Comparison of ENCODE assay signal across 11 cellular contexts in the genomic region with DNA sequence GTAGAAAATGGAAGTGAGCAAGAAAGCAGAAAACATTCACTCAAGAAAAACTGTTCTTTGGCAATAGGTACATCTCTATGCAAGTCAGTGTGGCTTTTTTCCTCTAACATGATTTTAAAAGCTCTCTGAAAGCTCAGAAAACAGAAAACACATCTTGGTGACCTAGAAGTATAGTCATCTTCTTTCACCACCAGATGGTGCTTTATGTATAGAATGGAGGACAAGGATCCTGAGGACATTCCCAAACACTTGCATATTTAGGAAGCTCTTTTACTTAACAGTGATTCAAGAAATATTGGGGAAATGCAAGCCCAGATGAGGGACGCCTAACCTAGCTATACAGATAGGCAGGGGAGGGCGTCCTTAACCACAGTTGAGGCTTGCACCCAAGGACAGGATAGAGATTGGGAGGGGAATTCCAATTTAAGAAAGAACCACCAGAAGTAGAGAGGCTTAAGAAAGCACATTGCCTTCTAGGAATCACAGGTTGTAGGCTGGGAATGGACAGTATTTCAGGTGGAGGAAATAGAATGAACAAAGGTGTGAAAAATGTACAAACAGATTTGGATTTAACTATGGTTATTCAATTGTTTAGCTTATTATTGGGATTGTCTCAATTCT. TPM values are rescaled to one million over a fixed set of nuclear protein-coding genes. Genes with fewer than 3 reads are reported as not detected.
DNase-seq lines count a peak whose midpoint lies in the region; ATAC-seq, FAIRE-seq and TF ChIP-seq lines count a peak whose summit lies in the region.
"Had no signal": no experiment of that assay in that cellular context is flagged by ENCODE, and none has a peak within 500 bp of the region (broad histone marks: within the 10 kb centered on the region; RNA-seq: fewer than 3 reads in every experiment).

No MANE protein-coding gene starts in this region.

- no peak overlapping the region for H3K27ac ChIP-seq in A549
- H3K27ac ChIP-seq: SJSA1 had no signal

- peaks cover 6% of the 10 kb centered on the region for H3K4me1 Mint-ChIP-seq in activated CD4-positive, alpha-beta T cell treated with anti-CD3 and anti-CD28 coated beads, Interleukin-2, amount 10 ng/mL, durations not matched to agents 24 days and 14 days
- no peaks in the 10 kb centered on the region for H3K4me1 Mint-ChIP-seq in activated naive CD4-positive, alpha-beta T cell treated with anti-CD3 and anti-CD28 coated beads for 36 hours (ENCODE audit: low read depth)

- CTCF ChIA-PET in A549 (lab: Yijun Ruan, JAX), result interaction anchor here (0.6 to 3.2 kb wide), 42 partner anchors 9 to 1107 kb away, joined by 3 to 19 read pairs (median 4); a partner anchor contains a TSS
- CTCF ChIA-PET in activated naive CD4-positive, alpha-beta T cell treated with anti-CD3 and anti-CD28 coated beads for 36 hours (lab: Charles Lee), result interaction anchor here (0.8 kb wide), 1 partner anchor 10 kb away, joined by 3 read pairs; no protein-coding TSS in a partner anchor

- WGBS in A549 (ENCODE audit: missing lambda C conversion rate), result 5% methylated on average over 2 of the region's 2 CpGs

- intact Hi-C loops in activated CD4-positive, alpha-beta T cell treated with anti-CD3 and anti-CD28 coated beads, Interleukin-2, amount 10 ng/mL, durations not matched to agents 24 days and 14 days (cut with micrococcal nuclease), result no loop called here
- intact Hi-C loops in activated naive CD4-positive, alpha-beta T cell treated with anti-CD3 and anti-CD28 coated beads for 36 hours (cut with micrococcal nuclease), result no loop called here

- peak; percentile 74 to 87 for TF ChIP-seq RAD21 in A549 (conservative IDR thresholded peaks at IDR 0.05 in 1 of 2, IDR thresholded peaks at IDR 0.05 in 1 of 2)

- H3K27me3 Mint-ChIP-seq in activated CD4-positive, alpha-beta T cell treated with anti-CD3 and anti-CD28 coated beads, Interleukin-2, amount 10 ng/mL, durations not matched to agents 24 days and 14 days, result peaks cover 2% of the 10 kb centered on the region
- H3K27me3 Mint-ChIP-seq in activated naive CD4-positive, alpha-beta T cell treated with anti-CD3 and anti-CD28 coated beads for 36 hours (ENCODE audit: low read depth), result no peaks in the 10 kb centered on the region

- DNase-seq in A549 (ENCODE audit: low read depth in 1 of 2, low spot score in 1 of 2) (peak; percentile 41 to 61), H54 (ENCODE audit: insufficient read length, low spot score) (peak; percentile 12), SW480 (ENCODE audit: low spot score) (peak; percentile 41), hepatic stellate cell (ENCODE audit: low spot score) (peak; percentile 41), NCI-H748 (lab: John Stamatoyannopoulos, UW; ENCODE audit: unreplicated experiment) (no peak)
- DNase-seq in activated CD4-positive, alpha-beta T cell treated with anti-CD3 and anti-CD28 coated beads, Interleukin-2, amount 10 ng/mL, durations not matched to agents 24 days and 14 days, result no peak
- no peak for DNase-seq in activated naive CD4-positive, alpha-beta T cell treated with anti-CD3 and anti-CD28 coated beads for 36 hours
- DNase-seq: DMS153, head of caudate nucleus had no signal

- TF ChIP-seq CTCF in A549 (IDR thresholded peaks at IDR 0.05), result peak; percentile 76

- no peak for TF ChIP-seq EP300 in A549 (IDR thresholded peaks at IDR 0.05)

- no peak for TF ChIP-seq POLR2A in A549 (IDR thresholded peaks at IDR 0.05; ENCODE audit: low read length)
- no peak for TF ChIP-seq POLR2A in H54 (IDR thresholded peaks at IDR 0.05; ENCODE audit: low read depth, low read length)

- no peaks in the 10 kb centered on the region for H3K36me3 Mint-ChIP-seq in activated CD4-positive, alpha-beta T cell treated with anti-CD3 and anti-CD28 coated beads, Interleukin-2, amount 10 ng/mL, durations not matched to agents 24 days and 14 days (ENCODE audit: low read depth)
- H3K36me3 Mint-ChIP-seq in activated naive CD4-positive, alpha-beta T cell treated with anti-CD3 and anti-CD28 coated beads for 36 hours (ENCODE audit: low read depth), result peaks cover 1% of the 10 kb centered on the region

- H3K4me3 ChIP-seq in A549, result no peak overlapping the region
- H3K4me3 ChIP-seq: SJSA1 had no signal

- FAIRE-seq in A549 (lab: Jason Lieb, UNC) (peak; percentile 13), H54 (lab: Jason Lieb, UNC) (peak; percentile 92)

- peaks cover 5% of the 10 kb centered on the region for H3K9me3 Mint-ChIP-seq in activated CD4-positive, alpha-beta T cell treated with anti-CD3 and anti-CD28 coated beads, Interleukin-2, amount 10 ng/mL, durations not matched to agents 24 days and 14 days
- peaks cover 5% of the 10 kb centered on the region for H3K9me3 Mint-ChIP-seq in activated naive CD4-positive, alpha-beta T cell treated with anti-CD3 and anti-CD28 coated beads for 36 hours

- ATAC-seq in A549 (peak; percentile 88 to 91), GM19467 (IDR thresholded peaks at IDR 0.05; ENCODE audit: unreplicated experiment) (no peak)

- H3K4me2 ChIP-seq in A549, result no peak overlapping the region

- no peaks in the 10 kb centered on the region for H3K9me3 ChIP-seq in A549
- H3K9me3 ChIP-seq: SJSA1 had no signal

- H3K4me1 ChIP-seq in A549, result no peaks in the 10 kb centered on the region
- H3K4me1 ChIP-seq: SJSA1 had no signal

- H3K4me3 Mint-ChIP-seq in activated CD4-positive, alpha-beta T cell treated with anti-CD3 and anti-CD28 coated beads, Interleukin-2, amount 10 ng/mL, durations not matched to agents 24 days and 14 days, result no peak overlapping the region
- H3K4me3 Mint-ChIP-seq in activated naive CD4-positive, alpha-beta T cell treated with anti-CD3 and anti-CD28 coated beads for 36 hours, result no peak overlapping the region

- POLR2A ChIA-PET in A549 (lab: Yijun Ruan, JAX), result no interaction called here

- H3K27ac Mint-ChIP-seq in activated CD4-positive, alpha-beta T cell treated with anti-CD3 and anti-CD28 coated beads, Interleukin-2, amount 10 ng/mL, durations not matched to agents 24 days and 14 days, result no peak overlapping the region
- no peak overlapping the region for H3K27ac Mint-ChIP-seq in activated naive CD4-positive, alpha-beta T cell treated with anti-CD3 and anti-CD28 coated beads for 36 hours

TF ChIP-seq in A549, 52 proteins besides CTCF, POLR2A, EP300 and RAD21:
- TF ChIP-seq HOXB5 (CRISPR knock-in tag; IDR thresholded peaks at IDR 0.05), result no peak
- TF ChIP-seq ZFP36 (IDR thresholded peaks at IDR 0.05; ENCODE audit: borderline replicate concordance, partially characterized antibody), result no peak
- TF ChIP-seq SMC3 (IDR thresholded peaks at IDR 0.05), result peak; percentile 80

RNA-seq across cellular contexts. Expression of a gene that starts 13.8 kb away (rescaled TPM):
- polyA plus RNA-seq in A549 (2011; rRNA removed), result 0.26 and 0.71 TPM in 2 replicates
- polyA plus RNA-seq in A549 (2012; cell fraction: cytosol; rRNA removed), result 0.10 and 0.17 TPM in 2 replicates
- polyA plus RNA-seq in A549 (2012; cell fraction: nucleus; rRNA removed), result 0.55 and 0.76 TPM in 2 replicates
- polyA plus RNA-seq in A549 (2017; fragmentation: RNase III; extraction: RNeasy Plus Mini Kit Qiagen cat#74134 plus additional on column Dnase treatment), result 0.18 to 0.30 TPM (median 0.29 TPM) in 3 replicates
- 0.83 TPM in 1 of 2 replicates, not detected in the other for polyA minus RNA-seq in A549 (2011; rRNA and poly(A)+ RNA removed)
- total RNA-seq in activated CD4-positive, alpha-beta T cell treated with anti-CD3 and anti-CD28 coated beads, Interleukin-2, amount 10 ng/mL, durations not matched to agents 24 days and 14 days, result 0.75 and 1.4 TPM in 2 replicates
- under 1 TPM; 0.81 to 0.84 TPM for total RNA-seq in activated naive CD4-positive, alpha-beta T cell treated with anti-CD3 and anti-CD28 coated beads for 36 hours

RNA-seq across cellular contexts. Expression of a gene that starts 58.8 kb away (rescaled TPM):
- 101 and 137 TPM in 2 replicates for polyA plus RNA-seq in A549 (2011; rRNA removed)
- 37.1 and 37.6 TPM in 2 replicates for polyA plus RNA-seq in A549 (2012; cell fraction: cytosol; rRNA removed)
- 11.2 and 16.6 TPM in 2 replicates for polyA plus RNA-seq in A549 (2012; cell fraction: nucleus; rRNA removed)
- polyA plus RNA-seq in A549 (2017; fragmentation: RNase III; extraction: RNeasy Plus Mini Kit Qiagen cat#74134 plus additional on column Dnase treatment), result 39.6 to 45.3 TPM (median 39.7 TPM) in 3 replicates
- 25.6 and 27.9 TPM in 2 replicates for polyA minus RNA-seq in A549 (2011; rRNA and poly(A)+ RNA removed)
- 54.0 and 62.4 TPM in 2 replicates for total RNA-seq in activated CD4-positive, alpha-beta T cell treated with anti-CD3 and anti-CD28 coated beads, Interleukin-2, amount 10 ng/mL, durations not matched to agents 24 days and 14 days
- total RNA-seq in activated naive CD4-positive, alpha-beta T cell treated with anti-CD3 and anti-CD28 coated beads for 36 hours, result 10 to 100 TPM; 40.4 to 41.9 TPM

Comparison
In these comparisons a context has a peak if more than half of its experiments do, and no peak if none do; other contexts are left out.
1. DNase-seq: peak in A549 (2 of 2), H54 (single experiment), SW480 (single experiment) and hepatic stellate cell (single experiment); none in NCI-H748 (single experiment), activated CD4-positive, alpha-beta T cell treated with anti-CD3 and anti-CD28 coated beads, Interleukin-2, amount 10 ng/mL, durations not matched to agents 24 days and 14 days (single experiment) and activated naive CD4-positive, alpha-beta T cell treated with anti-CD3 and anti-CD28 coated beads for 36 hours (single experiment).